ENCODE assay signal across 12 cellular contexts in genomic region chr7:128201067-128201689, GRCh38. TPM values are rescaled to one million over a fixed set of nuclear protein-coding genes. Genes with fewer than 3 reads are reported as not detected.
DNase-seq lines count a peak whose midpoint lies in the region; ATAC-seq and TF ChIP-seq lines count a peak whose summit lies in the region.
"Had no signal": no experiment of that assay in that cellular context is flagged by ENCODE, and none has a peak within 500 bp of the region (broad histone marks: within the 10 kb centered on the region; RNA-seq: fewer than 3 reads in every experiment).

No MANE protein-coding gene starts in this region.

- H3K27me3 ChIP-seq in subcutaneous abdominal adipose tissue (ENCODE audit: control insufficient read depth in 5 of 5, insufficient read depth in 4 of 5, low read length in 5 of 5) (peaks cover 18 to 41% (median 29%) of the 10 kb centered on the region in 5 donors), esophagus squamous epithelium (peaks cover 0 to 60% (median 6%) of the 10 kb centered on the region in 4 donors)

- WGBS in esophagus squamous epithelium, 2 donors: 13 to 22% methylated on average over 9 to 13 of the region's 37 CpGs

- H3K4me3 Mint-ChIP-seq in activated T-cell treated with anti-CD3 and anti-CD28 coated beads, Interleukin-2, amount 50 U/mL, for 4 hours: peak overlapping the region; percentile 58
- peak overlapping the region; percentile 71 for H3K4me3 Mint-ChIP-seq in memory B cell
- H3K4me3 Mint-ChIP-seq: activated T-helper 1 cell treated with anti-CD3 and anti-CD28 coated beads, Interleukin-12 subunit alpha, Interleukin-12 subunit beta, Interleukin-2, Interleukin-4 antibody, amounts not matched to agents 30 ng/mL and 10 ng/mL and 1 ng/mL, durations not matched to agents 14 hours and 24 hours and 36 hours had no signal

- H3K4me1 ChIP-seq in subcutaneous abdominal adipose tissue (ENCODE audit: control insufficient read depth in 5 of 5, insufficient read depth in 5 of 5, low read length in 5 of 5): peaks cover 0 to 9% (median 8%) of the 10 kb centered on the region in 5 donors
- peaks cover 6 to 19% (median 7%) of the 10 kb centered on the region in 3 donors for H3K4me1 ChIP-seq in esophagus squamous epithelium

- peaks cover 6% of the 10 kb centered on the region for H3K9me3 Mint-ChIP-seq in activated T-cell treated with anti-CD3 and anti-CD28 coated beads, Interleukin-2, amount 50 U/mL, for 4 hours
- no peaks in the 10 kb centered on the region for H3K9me3 Mint-ChIP-seq in memory B cell
- H3K9me3 Mint-ChIP-seq: activated T-helper 1 cell treated with anti-CD3 and anti-CD28 coated beads, Interleukin-12 subunit alpha, Interleukin-12 subunit beta, Interleukin-2, Interleukin-4 antibody, amounts not matched to agents 30 ng/mL and 10 ng/mL and 1 ng/mL, durations not matched to agents 14 hours and 24 hours and 36 hours had no signal

- H3K36me3 ChIP-seq in subcutaneous abdominal adipose tissue (ENCODE audit: control insufficient read depth in 5 of 5, insufficient read depth in 5 of 5, low read length in 5 of 5) (no peaks in the 10 kb centered on the region), esophagus squamous epithelium (no peaks in the 10 kb centered on the region)
- H3K36me3 ChIP-seq: BLaER1 had no signal

- H3K27ac Mint-ChIP-seq in memory B cell: no peak overlapping the region
- H3K27ac Mint-ChIP-seq: activated T-helper 1 cell treated with anti-CD3 and anti-CD28 coated beads, Interleukin-12 subunit alpha, Interleukin-12 subunit beta, Interleukin-2, Interleukin-4 antibody, amounts not matched to agents 30 ng/mL and 10 ng/mL and 1 ng/mL, durations not matched to agents 14 hours and 24 hours and 36 hours had no signal

- TF ChIP-seq CTCF in esophagus squamous epithelium (IDR thresholded peaks at IDR 0.05): no peak

- peak; percentile 35 to 46 for ATAC-seq in activated T-cell treated with anti-CD3 and anti-CD28 coated beads, Interleukin-2, amount 50 U/mL, for 4 hours
- peak; percentile 26 for ATAC-seq in memory B cell (ENCODE audit: low read depth)
- ATAC-seq: left colon had no signal

- H3K4me1 Mint-ChIP-seq in activated T-cell treated with anti-CD3 and anti-CD28 coated beads, Interleukin-2, amount 50 U/mL, for 4 hours (ENCODE audit: low read depth): peaks cover 12% of the 10 kb centered on the region
- peaks cover 11% of the 10 kb centered on the region for H3K4me1 Mint-ChIP-seq in memory B cell

- no peak for TF ChIP-seq POLR2A in esophagus squamous epithelium (IDR thresholded peaks at IDR 0.05)

- intact Hi-C loops in esophagus squamous epithelium (cut with DNase I): no loop called here

- H3K27ac ChIP-seq in angular gyrus (ENCODE audit: low read depth, low read length) (peak overlapping the region; percentile 43), subcutaneous abdominal adipose tissue (ENCODE audit: low read depth, low read length) (no peak overlapping the region), esophagus squamous epithelium (no peak overlapping the region)
- H3K27ac ChIP-seq: BLaER1 had no signal

- H3K36me3 Mint-ChIP-seq in activated T-cell treated with anti-CD3 and anti-CD28 coated beads, Interleukin-2, amount 50 U/mL, for 4 hours (ENCODE audit: insufficient read depth): no peaks in the 10 kb centered on the region
- H3K36me3 Mint-ChIP-seq in memory B cell: peaks cover 5% of the 10 kb centered on the region

- H3K27me3 Mint-ChIP-seq in activated T-cell treated with anti-CD3 and anti-CD28 coated beads, Interleukin-2, amount 50 U/mL, for 4 hours (ENCODE audit: low read depth): peaks cover 46% of the 10 kb centered on the region
- peaks cover 30% of the 10 kb centered on the region for H3K27me3 Mint-ChIP-seq in memory B cell

- H3K4me3 ChIP-seq in subcutaneous abdominal adipose tissue (ENCODE audit: low read depth in 1 of 5, low read length in 5 of 5) (peak overlapping the region in 4 of 5 donors; percentile 12 to 47 (median 24)), esophagus squamous epithelium (peak overlapping the region in 2 of 4 donors; percentile 9 to 10)
- H3K4me3 ChIP-seq: BLaER1 had no signal

- DNase-seq in activated T-cell treated with anti-CD3 and anti-CD28 coated beads, Interleukin-2, amount 50 U/mL, for 4 hours: no peak
- DNase-seq in activated T-cell treated with anti-CD3 and anti-CD28 coated beads, Interleukin-2, amount 50 U/mL, for 1 hour: no peak
- DNase-seq in memory B cell (ENCODE audit: low spot score in 2 of 2) (no peak), cerebellar cortex (ENCODE audit: low spot score) (no peak), HK-2 (ENCODE audit: unreplicated experiment) (no peak), esophagus squamous epithelium (lab: John Stamatoyannopoulos, UW) (no peak)
- DNase-seq: left colon had no signal

- H3K9ac ChIP-seq in subcutaneous abdominal adipose tissue (ENCODE audit: low read length in 5 of 5): peak overlapping the region in 1 of 5 donors; percentile 3
- H3K9ac ChIP-seq: BLaER1 had no signal

- peaks cover 0 to 1% (median 0%) of the 10 kb centered on the region in 5 donors for H3K9me3 ChIP-seq in subcutaneous abdominal adipose tissue (ENCODE audit: control insufficient read depth in 5 of 5, low read length in 5 of 5)
- no peaks in the 10 kb centered on the region for H3K9me3 ChIP-seq in esophagus squamous epithelium

RNA-seq across cellular contexts. Expression of gene LEP, which starts 39.9 kb away (rescaled TPM):
- not detected for total RNA-seq in activated T-cell treated with anti-CD3 and anti-CD28 coated beads, Interleukin-2, amount 50 U/mL, for 4 hours
- total RNA-seq in esophagus squamous epithelium: not detected
- total RNA-seq: activated T-helper 1 cell treated with anti-CD3 and anti-CD28 coated beads, Interleukin-12 subunit alpha, Interleukin-12 subunit beta, Interleukin-2, Interleukin-4 antibody, amounts not matched to agents 30 ng/mL and 10 ng/mL and 1 ng/mL, durations not matched to agents 14 hours and 24 hours and 36 hours; SK-MEL-5 had no signal
